27 cellular contexts compared by ENCODE assay signal in genomic region chr17:70235252-70235651, GRCh38.
"Had no signal": no experiment of that assay in that cellular context is flagged by ENCODE, and none has a peak within 500 bp of the region (broad histone marks: within the 10 kb centered on the region; RNA-seq: fewer than 3 reads in every experiment).

No MANE protein-coding gene starts in this region.

- H3K4me1 ChIP-seq: colonic mucosa, esophagus muscularis mucosa, esophagus squamous epithelium, foreskin keratinocyte, gastrocnemius medialis, gastroesophageal sphincter, heart left ventricle, heart right ventricle had no signal

- H3K27ac Mint-ChIP-seq: dendritic cell treated with granulocyte-macrophage colony-stimulating factor and Interleukin-4, amounts not matched to agents 40 ng/mL and 50 ng/mL, for 4 days; effector memory CD8-positive, alpha-beta T cell; endodermal cell had no signal

- H3K4me3 Mint-ChIP-seq: dendritic cell treated with granulocyte-macrophage colony-stimulating factor and Interleukin-4, amounts not matched to agents 40 ng/mL and 50 ng/mL, for 4 days; effector memory CD8-positive, alpha-beta T cell; endodermal cell had no signal

- H3K9me3 ChIP-seq: colonic mucosa, esophagus muscularis mucosa, esophagus squamous epithelium, gastrocnemius medialis, gastroesophageal sphincter, heart left ventricle had no signal

- H3K27ac ChIP-seq: colonic mucosa, coronary artery, dorsolateral prefrontal cortex, epithelial cell of prostate, esophagus muscularis mucosa, esophagus squamous epithelium, foreskin keratinocyte, gastrocnemius medialis, gastroesophageal sphincter, heart left ventricle, heart right ventricle had no signal

- H3K4me3 ChIP-seq: colonic mucosa, coronary artery, dorsolateral prefrontal cortex, esophagus muscularis mucosa, esophagus squamous epithelium, gastrocnemius medialis, gastroesophageal sphincter, heart left ventricle, heart right ventricle had no signal

- ATAC-seq: effector memory CD8-positive, alpha-beta T cell; esophagus mucosa; foreskin keratinocyte; gastrocnemius medialis; gastroesophageal sphincter; heart left ventricle; heart right ventricle had no signal

- H3K27me3 Mint-ChIP-seq: dendritic cell treated with granulocyte-macrophage colony-stimulating factor and Interleukin-4, amounts not matched to agents 40 ng/mL and 50 ng/mL, for 4 days; effector memory CD8-positive, alpha-beta T cell had no signal

- H3K27me3 ChIP-seq: colonic mucosa, dorsolateral prefrontal cortex, esophagus muscularis mucosa, esophagus squamous epithelium, foreskin keratinocyte, gastrocnemius medialis, heart left ventricle, heart right ventricle had no signal

- FAIRE-seq: endometrium, endothelial cell of umbilical vein had no signal

- H3K36me3 ChIP-seq: colonic mucosa, esophagus muscularis mucosa, esophagus squamous epithelium, gastrocnemius medialis, gastroesophageal sphincter, heart left ventricle, heart right ventricle had no signal

- DNase-seq: colonic mucosa; cortex of kidney; dermis blood vessel endothelial cell; dorsolateral prefrontal cortex; effector CD4-positive, alpha-beta T cell; effector CD8-positive, alpha-beta T cell; effector memory CD4-positive, alpha-beta T cell; effector memory CD8-positive, alpha-beta T cell; endodermal cell; erythroblast; esophagus squamous epithelium; foreskin fibroblast; foreskin keratinocyte; foreskin melanocyte; gastrocnemius medialis; glutamatergic neuron; head of caudate nucleus; heart left ventricle; heart right ventricle had no signal
